In the genomic region with DNA sequence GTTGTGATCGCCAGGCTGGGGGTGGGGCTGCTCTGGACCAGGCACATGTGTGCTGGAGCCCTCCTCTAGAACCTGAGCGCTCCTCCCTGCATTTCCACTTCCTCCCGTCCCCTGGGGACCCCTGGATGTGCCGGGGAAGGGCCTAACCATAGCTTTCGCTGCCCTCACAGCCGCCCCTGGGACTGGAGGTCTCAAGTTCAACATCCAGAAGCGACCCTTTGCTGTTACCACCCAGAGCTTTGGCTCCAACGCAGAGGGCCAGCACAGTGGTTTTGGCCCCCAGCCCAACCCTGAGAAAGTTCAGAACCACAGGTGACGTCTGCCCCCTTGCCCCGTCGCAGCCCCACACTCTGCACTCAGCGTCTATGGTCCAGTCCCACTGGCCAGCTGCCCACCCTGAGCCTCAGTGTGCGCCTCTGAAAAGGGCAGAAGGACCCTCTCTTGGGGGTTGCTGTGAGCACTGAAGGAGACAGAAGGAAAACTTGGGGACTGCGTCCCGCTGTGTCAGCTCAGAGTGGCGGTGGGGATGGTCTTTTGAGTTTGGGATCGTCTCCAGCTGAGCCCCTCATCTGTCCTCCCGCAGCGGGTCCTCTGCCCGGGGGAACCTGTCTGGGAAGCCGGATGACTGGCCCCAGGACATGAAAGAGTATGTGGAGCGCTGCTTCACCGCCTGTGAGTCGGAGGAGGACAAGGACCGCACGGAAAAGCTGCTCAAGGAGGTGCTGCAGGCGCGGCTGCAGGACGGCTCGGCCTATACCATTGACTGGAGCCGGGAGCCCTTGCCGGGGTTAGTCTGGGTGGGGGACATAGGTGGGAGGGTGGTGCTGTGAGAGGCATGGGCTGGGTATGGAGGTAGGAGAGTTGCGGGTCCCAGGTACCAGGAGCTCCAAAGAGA, we compare ENCODE assay signal across 25 cellular contexts. TPM values are rescaled to one million over a fixed set of nuclear protein-coding genes. Genes with fewer than 3 reads are reported as not detected.
"Had no signal": no experiment of that assay in that cellular context is flagged by ENCODE, and none has a peak within 500 bp of the region (broad histone marks: within the 10 kb centered on the region; RNA-seq: fewer than 3 reads in every experiment).

No MANE protein-coding gene starts in this region.

- H3K4me3 Mint-ChIP-seq: activated CD4-positive, alpha-beta T cell treated with anti-CD3 and anti-CD28 coated beads, Interleukin-2, amount 10 ng/mL, durations not matched to agents 7 days and 5 days; activated CD8-positive, alpha-beta T cell treated with anti-CD3 and anti-CD28 coated beads, Interleukin-2, amount 10 ng/mL, durations not matched to agents 7 days and 5 days; activated naive CD4-positive, alpha-beta T cell treated with anti-CD3 and anti-CD28 coated beads for 36 hours; activated T-cell treated with anti-CD3 and anti-CD28 coated beads, Interleukin-2, amount 50 U/mL, for 24 hours; brain; immature natural killer cell had no signal

- H3K27me3 ChIP-seq: gastroesophageal sphincter, heart left ventricle, thyroid gland had no signal

- H3K9me3 Mint-ChIP-seq: activated CD4-positive, alpha-beta T cell treated with anti-CD3 and anti-CD28 coated beads, Interleukin-2, amount 10 ng/mL, durations not matched to agents 7 days and 5 days; activated naive CD4-positive, alpha-beta T cell treated with anti-CD3 and anti-CD28 coated beads for 36 hours; activated T-cell treated with anti-CD3 and anti-CD28 coated beads, Interleukin-2, amount 50 U/mL, for 24 hours; naive thymus-derived CD8-positive, alpha-beta T cell had no signal

- H3K27me3 Mint-ChIP-seq: activated CD4-positive, alpha-beta T cell treated with anti-CD3 and anti-CD28 coated beads, Interleukin-2, amount 10 ng/mL, durations not matched to agents 7 days and 5 days; activated T-cell treated with anti-CD3 and anti-CD28 coated beads, Interleukin-2, amount 50 U/mL, for 24 hours; naive thymus-derived CD8-positive, alpha-beta T cell had no signal

- H3K27ac Mint-ChIP-seq: activated CD4-positive, alpha-beta T cell treated with anti-CD3 and anti-CD28 coated beads, Interleukin-2, amount 10 ng/mL, durations not matched to agents 7 days and 5 days; activated CD8-positive, alpha-beta T cell treated with anti-CD3 and anti-CD28 coated beads, Interleukin-2, amount 10 ng/mL, durations not matched to agents 7 days and 5 days; activated naive CD4-positive, alpha-beta T cell treated with anti-CD3 and anti-CD28 coated beads for 36 hours; activated T-cell treated with anti-CD3 and anti-CD28 coated beads, Interleukin-2, amount 50 U/mL, for 24 hours; brain had no signal

- ATAC-seq: activated CD4-positive, CD25-positive, alpha-beta regulatory T cell treated with anti-CD3 and anti-CD28 coated beads, Interleukin-2, amount 50 U/mL, for 24 hours; activated CD8-positive, alpha-beta T cell treated with anti-CD3 and anti-CD28 coated beads, Interleukin-2, amount 10 ng/mL, durations not matched to agents 7 days and 5 days; esophagus mucosa; gastroesophageal sphincter; heart left ventricle; left cardiac atrium; naive thymus-derived CD8-positive, alpha-beta T cell had no signal

- H3K4me3 ChIP-seq: coronary artery, gastroesophageal sphincter, heart left ventricle, thyroid gland had no signal

- DNase-seq: activated CD4-positive, alpha-beta T cell treated with anti-CD3 and anti-CD28 coated beads, Interleukin-2, amount 10 ng/mL, durations not matched to agents 7 days and 5 days; activated CD8-positive, alpha-beta T cell treated with anti-CD3 and anti-CD28 coated beads, Interleukin-2, amount 10 ng/mL, durations not matched to agents 7 days and 5 days; activated naive CD4-positive, alpha-beta T cell treated with anti-CD3 and anti-CD28 coated beads for 36 hours; activated T-cell treated with anti-CD3 and anti-CD28 coated beads, Interleukin-2, amount 50 U/mL, for 24 hours; central memory CD4-positive, alpha-beta T cell; immature natural killer cell; left cardiac atrium; mesendoderm; naive thymus-derived CD8-positive, alpha-beta T cell; nucleus accumbens; stimulated activated CD4-positive, alpha-beta T cell treated with anti-CD3 and anti-CD28 coated beads, Interleukin-12 subunit alpha, Interleukin-12 subunit beta, amount 100 ng/mL, for 4 hours; stimulated activated CD4-positive, alpha-beta T cell treated with anti-CD3 and anti-CD28 coated beads, Interleukin-1b, Interleukin-23, amount 100 ng/mL, for 48 hours; stimulated activated CD8-positive, alpha-beta memory T cell treated with anti-CD3 and anti-CD28 coated beads, Interleukin-4, amount 100 ng/mL, for 48 hours; stimulated activated naive CD4-positive, alpha-beta T cell; thyroid gland had no signal

- H3K9me3 ChIP-seq: gastroesophageal sphincter, heart left ventricle, thyroid gland had no signal

- H3K27ac ChIP-seq: coronary artery, gastroesophageal sphincter, heart left ventricle, thyroid gland had no signal

RNA-seq across cellular contexts. Expression of a gene that starts 18.1 kb away (rescaled TPM):
- total RNA-seq: activated CD4-positive, alpha-beta T cell treated with anti-CD3 and anti-CD28 coated beads, Interleukin-2, amount 10 ng/mL, durations not matched to agents 7 days and 5 days; activated CD8-positive, alpha-beta T cell treated with anti-CD3 and anti-CD28 coated beads, Interleukin-2, amount 10 ng/mL, durations not matched to agents 7 days and 5 days; activated naive CD4-positive, alpha-beta T cell treated with anti-CD3 and anti-CD28 coated beads for 36 hours; naive thymus-derived CD8-positive, alpha-beta T cell; T-helper 1 cell treated with Interleukin-12 subunit alpha and Interleukin-12 subunit beta and Interleukin-4 antibody, amounts not matched to agents 30 ng/mL and 1 ng/mL, for 36 hours had no signal
- polyA plus RNA-seq: immature natural killer cell; naive thymus-derived CD8-positive, alpha-beta T cell had no signal

RNA-seq across cellular contexts. Expression of a gene that starts 39.8 kb away (rescaled TPM):
- total RNA-seq: activated naive CD4-positive, alpha-beta T cell treated with anti-CD3 and anti-CD28 coated beads for 36 hours; naive thymus-derived CD8-positive, alpha-beta T cell had no signal

RNA-seq across cellular contexts. Expression of a gene that starts 47.6 kb away (rescaled TPM):
- total RNA-seq: esophagus mucosa; gastroesophageal sphincter; lower leg skin; naive thymus-derived CD8-positive, alpha-beta T cell; subcutaneous adipose tissue; thyroid gland; ureter had no signal
- polyA plus RNA-seq: heart left ventricle had no signal
